In the genomic region with DNA sequence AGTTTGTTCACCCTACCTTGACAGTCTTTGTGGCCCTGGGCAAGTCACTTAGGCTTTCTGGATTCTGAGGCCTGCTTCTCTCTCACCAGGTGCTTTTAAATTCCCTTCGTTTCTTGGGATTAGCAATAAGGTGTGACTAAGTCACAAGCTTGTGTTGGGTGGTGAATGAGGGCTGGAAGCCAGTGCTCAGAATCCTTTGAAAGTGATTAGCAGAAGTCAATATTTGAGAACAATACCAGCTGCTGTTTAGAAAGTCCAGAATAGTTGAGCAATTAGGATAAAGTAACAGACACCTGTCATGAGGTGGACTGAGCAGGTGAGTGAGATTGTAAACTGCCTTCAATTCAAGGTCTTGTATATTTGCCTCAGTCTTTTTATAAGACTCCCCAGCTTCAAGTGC, we compare ENCODE assay signal across 2 cellular contexts.
TF ChIP-seq lines count a peak whose summit lies in the region.

No MANE protein-coding gene starts in this region.

TF ChIP-seq in IMR-90, 13 proteins besides CTCF, POLR2A, EP300 and RAD21:
- TF ChIP-seq CEBPB (IDR thresholded peaks at IDR 0.05; ENCODE audit: low read depth, low read length) = no peak
- TF ChIP-seq FOS (IDR thresholded peaks at IDR 0.05; ENCODE audit: low read depth, low read length) = no peak
- TF ChIP-seq BHLHE40 (IDR thresholded peaks at IDR 0.05; ENCODE audit: low read depth, low read length) = no peak
- TF ChIP-seq, protein P1, sequence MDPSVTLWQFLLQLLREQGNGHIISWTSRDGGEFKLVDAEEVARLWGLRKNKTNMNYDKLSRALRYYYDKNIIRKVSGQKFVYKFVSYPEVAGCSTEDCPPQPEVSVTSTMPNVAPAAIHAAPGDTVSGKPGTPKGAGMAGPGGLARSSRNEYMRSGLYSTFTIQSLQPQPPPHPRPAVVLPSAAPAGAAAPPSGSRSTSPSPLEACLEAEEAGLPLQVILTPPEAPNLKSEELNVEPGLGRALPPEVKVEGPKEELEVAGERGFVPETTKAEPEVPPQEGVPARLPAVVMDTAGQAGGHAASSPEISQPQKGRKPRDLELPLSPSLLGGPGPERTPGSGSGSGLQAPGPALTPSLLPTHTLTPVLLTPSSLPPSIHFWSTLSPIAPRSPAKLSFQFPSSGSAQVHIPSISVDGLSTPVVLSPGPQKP (IDR thresholded peaks at IDR 0.05; ENCODE audit: borderline replicate concordance, low read depth, low read length) = no peak
- no peak for TF ChIP-seq MXI1 (IDR thresholded peaks at IDR 0.05; ENCODE audit: borderline replicate concordance, low read depth, low read length)
- TF ChIP-seq RFX5 (IDR thresholded peaks at IDR 0.05; ENCODE audit: low read depth, low read length) = no peak
- no peak for TF ChIP-seq CHD1 (IDR thresholded peaks at IDR 0.05; ENCODE audit: low read depth, low read length)
- TF ChIP-seq RCOR1 (IDR thresholded peaks at IDR 0.05; ENCODE audit: insufficient replicate concordance, low read length) = no peak
- no peak for TF ChIP-seq NFE2L2 (IDR thresholded peaks at IDR 0.05; ENCODE audit: low read depth, low read length)
- TF ChIP-seq USF2 (IDR thresholded peaks at IDR 0.05; ENCODE audit: low read depth, low read length) = no peak

TF ChIP-seq in WTC11, 78 proteins besides CTCF, POLR2A, EP300 and RAD21:
- TF ChIP-seq GRHL2 (CRISPR knock-in tag; IDR thresholded peaks at IDR 0.05; ENCODE audit: insufficient replicate concordance, severe bottlenecking) = no peak
- TF ChIP-seq FOXK1 (CRISPR knock-in tag; IDR thresholded peaks at IDR 0.05) = no peak
- no peak for TF ChIP-seq ZBTB21 (CRISPR knock-in tag; IDR thresholded peaks at IDR 0.05; ENCODE audit: borderline replicate concordance)
- TF ChIP-seq, protein P2, sequence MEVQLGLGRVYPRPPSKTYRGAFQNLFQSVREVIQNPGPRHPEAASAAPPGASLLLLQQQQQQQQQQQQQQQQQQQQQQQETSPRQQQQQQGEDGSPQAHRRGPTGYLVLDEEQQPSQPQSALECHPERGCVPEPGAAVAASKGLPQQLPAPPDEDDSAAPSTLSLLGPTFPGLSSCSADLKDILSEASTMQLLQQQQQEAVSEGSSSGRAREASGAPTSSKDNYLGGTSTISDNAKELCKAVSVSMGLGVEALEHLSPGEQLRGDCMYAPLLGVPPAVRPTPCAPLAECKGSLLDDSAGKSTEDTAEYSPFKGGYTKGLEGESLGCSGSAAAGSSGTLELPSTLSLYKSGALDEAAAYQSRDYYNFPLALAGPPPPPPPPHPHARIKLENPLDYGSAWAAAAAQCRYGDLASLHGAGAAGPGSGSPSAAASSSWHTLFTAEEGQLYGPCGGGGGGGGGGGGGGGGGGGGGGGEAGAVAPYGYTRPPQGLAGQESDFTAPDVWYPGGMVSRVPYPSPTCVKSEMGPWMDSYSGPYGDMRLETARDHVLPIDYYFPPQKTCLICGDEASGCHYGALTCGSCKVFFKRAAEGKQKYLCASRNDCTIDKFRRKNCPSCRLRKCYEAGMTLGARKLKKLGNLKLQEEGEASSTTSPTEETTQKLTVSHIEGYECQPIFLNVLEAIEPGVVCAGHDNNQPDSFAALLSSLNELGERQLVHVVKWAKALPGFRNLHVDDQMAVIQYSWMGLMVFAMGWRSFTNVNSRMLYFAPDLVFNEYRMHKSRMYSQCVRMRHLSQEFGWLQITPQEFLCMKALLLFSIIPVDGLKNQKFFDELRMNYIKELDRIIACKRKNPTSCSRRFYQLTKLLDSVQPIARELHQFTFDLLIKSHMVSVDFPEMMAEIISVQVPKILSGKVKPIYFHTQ (CRISPR knock-in tag; IDR thresholded peaks at IDR 0.05) = no peak
- TF ChIP-seq E2F4 (CRISPR knock-in tag; IDR thresholded peaks at IDR 0.05; ENCODE audit: borderline replicate concordance, low read depth) = no peak
- TF ChIP-seq ZNF263 (CRISPR knock-in tag; IDR thresholded peaks at IDR 0.05; ENCODE audit: low read depth) = no peak
